In the genomic region with DNA sequence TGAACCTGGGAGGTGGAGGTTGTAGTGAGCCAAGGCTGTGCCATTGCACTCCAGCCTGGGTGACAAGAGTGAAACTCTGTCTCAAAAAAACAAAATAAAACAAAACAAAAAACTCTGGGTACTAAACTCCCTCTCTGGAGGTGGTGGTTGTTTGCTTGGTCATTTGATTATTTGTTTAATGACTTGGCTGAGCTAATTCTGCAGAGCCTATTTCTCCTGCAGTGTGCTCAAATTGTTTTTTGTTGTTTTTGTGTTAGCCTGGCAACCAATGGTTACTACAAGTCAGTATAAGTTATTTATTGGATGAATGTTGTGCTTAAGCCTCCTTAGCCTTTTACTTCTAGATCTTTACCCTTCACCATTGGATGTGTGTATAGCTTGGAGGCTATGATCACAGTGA, we compare ENCODE assay signal across 20 cellular contexts.
"Had no signal": no experiment of that assay in that cellular context is flagged by ENCODE, and none has a peak within 500 bp of the region (broad histone marks: within the 10 kb centered on the region; RNA-seq: fewer than 3 reads in every experiment).

No MANE protein-coding gene starts in this region.

- H3K4me1 ChIP-seq: ascending aorta had no signal

- H3K27me3 ChIP-seq: ascending aorta had no signal

- H3K4me3 ChIP-seq: ascending aorta had no signal

- H3K27ac ChIP-seq: ascending aorta had no signal

- ATAC-seq: activated naive CD4-positive, alpha-beta T cell treated with anti-CD3 and anti-CD28 coated beads, Interleukin-2, amount 50 U/mL, for 72 hours; activated naive CD8-positive, alpha-beta T cell treated with anti-CD3 and anti-CD28 coated beads, Interleukin-2, amount 50 U/mL, for 24 hours; activated T-cell treated with anti-CD3 and anti-CD28 coated beads, Interleukin-2, amount 50 U/mL, for 4 hours; T-helper 17 cell; WTC11 had no signal

- H3K9me3 ChIP-seq: ascending aorta had no signal

- H3K36me3 ChIP-seq: ascending aorta had no signal

- DNase-seq: activated CD4-positive, alpha-beta T cell treated with anti-CD3 and anti-CD28 coated beads, Interleukin-2, amount 10 ng/mL, durations not matched to agents 24 days and 14 days; activated CD4-positive, alpha-beta T cell treated with anti-CD3 and anti-CD28 coated beads, Interleukin-2, amount 50 U/mL, for 48 hours; activated CD4-positive, CD25-positive, alpha-beta regulatory T cell treated with anti-CD3 and anti-CD28 coated beads, Interleukin-2, amount 50 U/mL, for 72 hours; activated effector memory CD4-positive, alpha-beta T cell treated with anti-CD3 and anti-CD28 coated beads, Interleukin-2, amount 50 U/mL, for 16 hours; activated naive CD4-positive, alpha-beta T cell treated with Interleukin-2 at 50 U/mL for 16 hours; activated naive CD8-positive, alpha-beta T cell treated with anti-CD3 and anti-CD28 coated beads, Interleukin-2, amount 50 U/mL, for 24 hours; activated T-cell treated with anti-CD3 and anti-CD28 coated beads, Interleukin-2, amount 50 U/mL, for 4 hours; amniotic stem cell; NCI-H1048; NCI-H1417 treated with DMSO at 0.1 percent for 48 hours; NCI-H1694; NCI-H2171; NCI-H345; NCI-H524; SIG-M5; T-helper 17 cell; T-helper 9 cell had no signal
